In the genomic region with DNA sequence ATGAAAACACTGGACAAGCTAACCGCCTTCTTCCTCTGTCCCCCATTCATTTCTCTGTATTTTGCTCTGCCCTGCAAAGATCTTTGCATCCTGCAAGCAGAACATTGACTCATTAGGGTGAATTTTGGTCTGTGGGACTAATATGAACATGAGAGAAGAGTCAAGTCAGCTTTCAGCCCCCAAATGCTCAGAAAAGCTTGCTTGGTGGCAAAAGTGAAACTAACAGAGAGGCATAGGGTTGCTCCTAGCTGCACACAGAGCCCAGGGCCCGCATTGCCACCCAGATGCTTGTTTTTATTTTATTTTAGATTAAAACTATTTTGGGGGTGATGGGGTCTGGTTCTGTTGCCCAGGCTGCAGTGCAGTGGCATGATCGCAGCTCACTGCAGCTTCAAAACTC, we compare ENCODE assay signal across 1 cellular context.
TF ChIP-seq lines count a peak whose summit lies in the region.

No MANE protein-coding gene starts in this region.

TF ChIP-seq in H1, 55 proteins besides CTCF, POLR2A, EP300 and RAD21:
- TF ChIP-seq TBP (IDR thresholded peaks at IDR 0.05; ENCODE audit: low read depth, low read length): no peak
- TF ChIP-seq, protein P1, sequence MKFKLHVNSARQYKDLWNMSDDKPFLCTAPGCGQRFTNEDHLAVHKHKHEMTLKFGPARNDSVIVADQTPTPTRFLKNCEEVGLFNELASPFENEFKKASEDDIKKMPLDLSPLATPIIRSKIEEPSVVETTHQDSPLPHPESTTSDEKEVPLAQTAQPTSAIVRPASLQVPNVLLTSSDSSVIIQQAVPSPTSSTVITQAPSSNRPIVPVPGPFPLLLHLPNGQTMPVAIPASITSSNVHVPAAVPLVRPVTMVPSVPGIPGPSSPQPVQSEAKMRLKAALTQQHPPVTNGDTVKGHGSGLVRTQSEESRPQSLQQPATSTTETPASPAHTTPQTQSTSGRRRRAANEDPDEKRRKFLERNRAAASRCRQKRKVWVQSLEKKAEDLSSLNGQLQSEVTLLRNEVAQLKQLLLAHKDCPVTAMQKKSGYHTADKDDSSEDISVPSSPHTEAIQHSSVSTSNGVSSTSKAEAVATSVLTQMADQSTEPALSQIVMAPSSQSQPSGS (IDR thresholded peaks at IDR 0.05; ENCODE audit: low read length): no peak
